14 cellular contexts compared by ENCODE assay signal in the genomic region with DNA sequence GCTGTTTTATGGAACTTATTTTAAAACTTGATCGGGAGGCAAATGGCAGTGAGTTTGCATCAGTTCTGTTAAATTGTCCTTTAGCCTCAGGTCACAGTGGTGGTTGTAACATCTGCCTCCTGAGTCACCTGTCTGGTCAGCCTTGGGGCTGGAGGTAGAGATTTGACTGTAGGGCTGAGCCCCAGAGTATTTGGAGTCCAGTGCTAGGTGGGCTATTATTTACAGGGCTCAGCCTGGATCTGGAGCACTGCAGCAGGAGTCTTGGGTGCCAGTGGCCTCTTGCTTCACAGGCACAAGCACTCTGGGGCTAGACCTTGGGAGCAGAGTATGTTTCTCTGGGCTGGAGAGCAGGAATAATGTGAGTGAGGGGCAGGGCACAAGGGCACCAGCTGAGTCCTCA. TPM values are rescaled to one million over a fixed set of nuclear protein-coding genes. Genes with fewer than 3 reads are reported as not detected.
DNase-seq lines count a peak whose midpoint lies in the region; ATAC-seq lines count a peak whose summit lies in the region.
"Had no signal": no experiment of that assay in that cellular context is flagged by ENCODE, and none has a peak within 500 bp of the region (broad histone marks: within the 10 kb centered on the region; RNA-seq: fewer than 3 reads in every experiment).

No MANE protein-coding gene starts in this region.

- H3K79me2 ChIP-seq in mesendoderm (ENCODE audit: control insufficient read depth, insufficient read depth, low read length) (peaks cover 3% of the 10 kb centered on the region), trophoblast cell (ENCODE audit: control insufficient read depth, insufficient read depth, low read length, poor library complexity) (no peaks in the 10 kb centered on the region)

- H2AFZ ChIP-seq in trophoblast cell (ENCODE audit: insufficient read depth, low read length, poor library complexity): no peak overlapping the region

- no peak overlapping the region for H2BK15ac ChIP-seq in mesendoderm (replicated peaks; ENCODE audit: low read depth)

- H3K14ac ChIP-seq in trophoblast cell (ENCODE audit: low read length): no peak overlapping the region

- H2BK5ac ChIP-seq in mesendoderm (ENCODE audit: low read length) (no peak overlapping the region), trophoblast cell (ENCODE audit: low read depth, low read length, poor library complexity) (no peak overlapping the region)

- H3K27ac ChIP-seq in mesendoderm (ENCODE audit: low read depth, low read length) (no peak overlapping the region), trophoblast cell (ENCODE audit: low read depth, low read length) (no peak overlapping the region)
- H3K27ac ChIP-seq: 22Rv1; BLaER1 treated with 17β-estradiol and CSF1 and Interleukin-3, amounts not matched to agents 10 nM and 100 nM had no signal

- no peak overlapping the region for H3K4me3 ChIP-seq in mesendoderm (ENCODE audit: low read length)
- H3K4me3 ChIP-seq in trophoblast cell (ENCODE audit: low read depth, low read length): no peak overlapping the region
- H3K4me3 ChIP-seq: BLaER1 treated with 17β-estradiol and CSF1 and Interleukin-3, amounts not matched to agents 10 nM and 100 nM; K562 had no signal

- H2AK5ac ChIP-seq in mesendoderm (ENCODE audit: low read length) (no peak overlapping the region), trophoblast cell (ENCODE audit: low read length) (no peak overlapping the region)

- H3K79me1 ChIP-seq in mesendoderm (ENCODE audit: low read length): no peaks in the 10 kb centered on the region
- no peaks in the 10 kb centered on the region for H3K79me1 ChIP-seq in trophoblast cell (ENCODE audit: low read length)

- no peak overlapping the region for H4K12ac ChIP-seq in trophoblast cell (ENCODE audit: low read depth, low read length)

- peak; percentile 34 for DNase-seq in activated effector memory CD4-positive, alpha-beta T cell treated with anti-CD3 and anti-CD28 coated beads, Interleukin-2, amount 50 U/mL, for 16 hours
- DNase-seq in activated effector memory CD4-positive, alpha-beta T cell treated with Interleukin-2 at 50 U/mL for 16 hours: no peak
- DNase-seq in mesendoderm: no peak
- peak; percentile 20 to 50 for DNase-seq in trophoblast cell
- no peak for DNase-seq in NCI-H2227 (lab: John Stamatoyannopoulos, UW; ENCODE audit: unreplicated experiment)
- DNase-seq: CD8-positive, alpha-beta T cell; GOT3; H7; IMR-90 had no signal

- H2BK120ac ChIP-seq in mesendoderm (ENCODE audit: low read depth, low read length) (no peak overlapping the region), trophoblast cell (ENCODE audit: insufficient read depth, low read length, poor library complexity) (no peak overlapping the region)

- H2BK12ac ChIP-seq in trophoblast cell (ENCODE audit: low read length): no peak overlapping the region

- H3K4me1 ChIP-seq in mesendoderm (ENCODE audit: control insufficient read depth, low read depth, low read length) (peaks cover 7% of the 10 kb centered on the region), trophoblast cell (ENCODE audit: control insufficient read depth in 1 of 2, insufficient read depth in 2 of 2, low read length in 2 of 2) (peaks cover 0 to 8% of the 10 kb centered on the region in 2 experiments)

- H3K9ac ChIP-seq in mesendoderm (ENCODE audit: low read length) (no peak overlapping the region), trophoblast cell (ENCODE audit: low read length) (no peak overlapping the region)
- H3K9ac ChIP-seq: BLaER1 treated with 17β-estradiol and CSF1 and Interleukin-3, amounts not matched to agents 10 nM and 100 nM had no signal

- peak overlapping the region; percentile 10 for H3K23ac ChIP-seq in mesendoderm (ENCODE audit: low read length)
- H3K23ac ChIP-seq in trophoblast cell (ENCODE audit: low read length): no peak overlapping the region

- H3K27me3 ChIP-seq in mesendoderm (ENCODE audit: insufficient read depth, low read length, poor library complexity) (no peaks in the 10 kb centered on the region), trophoblast cell (ENCODE audit: insufficient read depth, low read length) (no peaks in the 10 kb centered on the region)
- H3K27me3 ChIP-seq: BLaER1 treated with 17β-estradiol and CSF1 and Interleukin-3, amounts not matched to agents 10 nM and 100 nM had no signal

- no peaks in the 10 kb centered on the region for H3K9me3 ChIP-seq in trophoblast cell (ENCODE audit: insufficient read depth, low read depth, low read length)

- H4K5ac ChIP-seq in mesendoderm (ENCODE audit: low read length): no peak overlapping the region

- no peak overlapping the region for H3K56ac ChIP-seq in mesendoderm (ENCODE audit: low read length)

- H3K36me3 ChIP-seq in mesendoderm (ENCODE audit: control insufficient read depth, insufficient read depth, low read length): no peaks in the 10 kb centered on the region
- H3K36me3 ChIP-seq in trophoblast cell (ENCODE audit: control insufficient read depth in 1 of 2, insufficient read depth in 2 of 2, low read length in 2 of 2): no peaks in the 10 kb centered on the region

- ATAC-seq in GM21717 (IDR thresholded peaks at IDR 0.05; ENCODE audit: unreplicated experiment) (no peak), GM18517 (IDR thresholded peaks at IDR 0.05; ENCODE audit: unreplicated experiment) (no peak)
- ATAC-seq: CD8-positive, alpha-beta T cell; K562 had no signal

- no peak overlapping the region for H3K4me2 ChIP-seq in mesendoderm (ENCODE audit: low read length)
- H3K4me2 ChIP-seq in trophoblast cell (ENCODE audit: low read length): no peak overlapping the region
- H3K4me2 ChIP-seq: BLaER1 treated with 17β-estradiol and CSF1 and Interleukin-3, amounts not matched to agents 10 nM and 100 nM had no signal

- H3K4ac ChIP-seq in mesendoderm (ENCODE audit: low read depth, low read length) (no peak overlapping the region), trophoblast cell (ENCODE audit: low read depth, low read length) (no peak overlapping the region)

- no CpG with 5 or more reads among the region's 1 CpG for WGBS in mesendoderm (ENCODE audit: extremely low coverage, insufficient coverage, low lambda C conversion rate)
- WGBS in trophoblast cell (ENCODE audit: extremely low coverage, insufficient coverage, insufficient read length): no CpG with 5 or more reads among the region's 1 CpG

- H4K8ac ChIP-seq in mesendoderm (ENCODE audit: low read depth, low read length) (no peak overlapping the region), trophoblast cell (ENCODE audit: low read depth, low read length) (no peak overlapping the region)

- no peak overlapping the region for H4K91ac ChIP-seq in trophoblast cell (ENCODE audit: low read depth, low read length)

- H3K18ac ChIP-seq in mesendoderm (ENCODE audit: low read length) (no peak overlapping the region), trophoblast cell (ENCODE audit: low read length) (no peak overlapping the region)

RNA-seq across cellular contexts. Expression of a gene that starts 32.8 kb away (rescaled TPM):
- polyA plus RNA-seq in mesendoderm (2013, experiment 1 of 2): 57.4 TPM
- 61.2 TPM for polyA plus RNA-seq in mesendoderm (2013, experiment 2 of 2)
- polyA plus RNA-seq in trophoblast cell (2013): 21.9 and 23.4 TPM in 2 replicates

Comparison
In these comparisons a context has a peak if more than half of its experiments do, and no peak if none do; other contexts are left out.
1. DNase-seq: peak in activated effector memory CD4-positive, alpha-beta T cell treated with anti-CD3 and anti-CD28 coated beads, Interleukin-2, amount 50 U/mL, for 16 hours (single experiment) and trophoblast cell (2 of 2); none in activated effector memory CD4-positive, alpha-beta T cell treated with Interleukin-2 at 50 U/mL for 16 hours (single experiment), mesendoderm (single experiment) and NCI-H2227 (single experiment).